In the genomic region with DNA sequence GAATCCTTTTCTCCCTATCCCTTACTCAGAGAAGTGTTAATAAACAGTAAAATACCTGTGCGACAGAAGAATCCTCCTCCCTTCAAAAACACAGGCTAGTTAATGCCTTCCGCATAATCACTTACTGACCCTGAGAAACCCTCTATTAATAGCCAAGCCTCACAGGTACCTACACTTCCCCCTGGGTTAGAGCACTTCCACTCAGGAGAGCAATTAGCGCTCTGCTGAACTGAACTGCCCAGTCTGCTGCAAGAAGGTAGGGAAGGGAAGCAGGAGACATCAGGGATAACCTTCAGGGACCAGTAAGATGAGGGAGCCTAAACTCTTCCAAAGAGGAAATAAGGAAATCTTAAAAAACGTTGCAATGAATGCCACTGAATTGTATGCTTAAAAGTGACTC, we compare ENCODE assay signal across 22 cellular contexts.
"Had no signal": no experiment of that assay in that cellular context is flagged by ENCODE, and none has a peak within 500 bp of the region (broad histone marks: within the 10 kb centered on the region; RNA-seq: fewer than 3 reads in every experiment).

No MANE protein-coding gene starts in this region.

- H3K4me3 ChIP-seq: adrenal gland, K562 had no signal

- H3K4me1 ChIP-seq: adrenal gland had no signal

- H3K4me3 Mint-ChIP-seq: activated CD8-positive, alpha-beta T cell treated with anti-CD3 and anti-CD28 coated beads, Interleukin-2, amount 10 ng/mL, durations not matched to agents 7 days and 5 days; activated naive CD8-positive, alpha-beta T cell treated with anti-CD3 and anti-CD28 coated beads, Interleukin-2, amount 10 ng/mL, durations not matched to agents 7 days and 5 days; T-helper 1 cell treated with Interleukin-12 subunit alpha and Interleukin-12 subunit beta and Interleukin-4 antibody, amounts not matched to agents 30 μg/mL and 1 μg/mL, for 36 hours; WTC11 had no signal

- H3K36me3 Mint-ChIP-seq: activated naive CD8-positive, alpha-beta T cell treated with anti-CD3 and anti-CD28 coated beads, Interleukin-2, amount 10 ng/mL, durations not matched to agents 7 days and 5 days had no signal

- H3K27ac ChIP-seq: adrenal gland had no signal

- ATAC-seq: activated CD8-positive, alpha-beta T cell treated with anti-CD3 and anti-CD28 coated beads, Interleukin-2, amount 10 ng/mL, durations not matched to agents 7 days and 5 days; K562; WTC11 had no signal

- H3K27me3 ChIP-seq: adrenal gland had no signal

- H3K9me3 ChIP-seq: adrenal gland had no signal

- H3K9me3 Mint-ChIP-seq: activated naive CD8-positive, alpha-beta T cell treated with anti-CD3 and anti-CD28 coated beads, Interleukin-2, amount 10 ng/mL, durations not matched to agents 7 days and 5 days; T-helper 1 cell treated with Interleukin-12 subunit alpha and Interleukin-12 subunit beta and Interleukin-4 antibody, amounts not matched to agents 30 μg/mL and 1 μg/mL, for 36 hours; WTC11 had no signal

- H3K27ac Mint-ChIP-seq: activated CD8-positive, alpha-beta T cell treated with anti-CD3 and anti-CD28 coated beads, Interleukin-2, amount 10 ng/mL, durations not matched to agents 7 days and 5 days; activated naive CD8-positive, alpha-beta T cell treated with anti-CD3 and anti-CD28 coated beads, Interleukin-2, amount 10 ng/mL, durations not matched to agents 7 days and 5 days; T-helper 1 cell treated with Interleukin-12 subunit alpha and Interleukin-12 subunit beta and Interleukin-4 antibody, amounts not matched to agents 30 μg/mL and 1 μg/mL, for 36 hours; WTC11 had no signal

- DNase-seq: activated CD4-positive, alpha-beta T cell treated with anti-CD3 and anti-CD28 coated beads for 48 hours; activated CD4-positive, alpha-beta T cell treated with anti-CD3 and anti-CD28 coated beads, Interleukin-2, amount 50 U/mL, for 4 hours; activated CD4-positive, CD25-positive, alpha-beta regulatory T cell treated with anti-CD3 and anti-CD28 coated beads, Interleukin-2, amount 50 U/mL, for 72 hours; activated CD8-positive, alpha-beta memory T cell treated with anti-CD3 and anti-CD28 coated beads, Interleukin-2, amount 50 U/mL, for 48 hours; activated CD8-positive, alpha-beta T cell treated with anti-CD3 and anti-CD28 coated beads, Interleukin-2, amount 10 ng/mL, durations not matched to agents 7 days and 5 days; activated naive CD4-positive, alpha-beta T cell treated with anti-CD3 and anti-CD28 coated beads, Interleukin-2, amount 50 U/mL, for 16 hours; activated naive CD8-positive, alpha-beta T cell treated with anti-CD3 and anti-CD28 coated beads, Interleukin-2, amount 10 ng/mL, durations not matched to agents 7 days and 5 days; activated T-cell treated with anti-CD3 and anti-CD28 coated beads, Interleukin-2, amount 50 U/mL, for 1 hour; adrenal gland; anterior cingulate cortex; caudate nucleus; Karpas-422; MM.1S; NCI-H1105; NCI-H1930; NCI-H446 treated with DMSO at 0.1 percent for 48 hours; NCI-H524 treated with DMSO at 0.1 percent for 48 hours; NCI-H774; SHP77 had no signal

- H3K36me3 ChIP-seq: adrenal gland had no signal
